In genomic region chr1:210289248-210289647, GRCh38 we compare ENCODE assay signal across 7 cellular contexts. TPM values are rescaled to one million over a fixed set of nuclear protein-coding genes. Genes with fewer than 3 reads are reported as not detected.
"Had no signal": no experiment of that assay in that cellular context is flagged by ENCODE, and none has a peak within 500 bp of the region (broad histone marks: within the 10 kb centered on the region; RNA-seq: fewer than 3 reads in every experiment).

No MANE protein-coding gene starts in this region.

- DNase-seq: IMR-90, KBM-7, KG1 had no signal

- H3K4me3 ChIP-seq: K562 had no signal

- H3K27ac ChIP-seq: HL-60, KMS-11 had no signal

RNA-seq across cellular contexts. Expression of gene SERTAD4, which starts 56.7 kb away (rescaled TPM):
- total RNA-seq: HepG2, K562 had no signal
